Comparison of ENCODE assay signal across 26 cellular contexts in the genomic region with DNA sequence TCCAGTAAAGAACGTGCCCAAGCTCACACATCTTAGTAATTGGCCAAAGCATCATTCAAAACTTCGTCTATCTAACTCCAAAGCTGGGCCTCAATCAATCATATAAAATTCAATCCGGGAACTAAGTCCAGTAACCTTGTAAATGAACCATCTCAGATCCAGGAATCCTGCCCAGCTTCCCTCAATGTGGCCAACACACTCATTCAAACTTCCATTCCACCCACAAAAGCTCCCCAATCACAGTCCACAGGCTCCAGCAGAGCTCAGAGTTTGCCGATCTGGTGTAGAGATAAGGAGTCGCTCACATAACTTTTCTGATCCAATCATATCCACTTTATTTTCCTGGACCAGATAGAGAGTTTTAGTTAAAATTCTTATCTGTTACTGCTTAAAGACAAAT.
"Had no signal": no experiment of that assay in that cellular context is flagged by ENCODE, and none has a peak within 500 bp of the region (broad histone marks: within the 10 kb centered on the region; RNA-seq: fewer than 3 reads in every experiment).

No MANE protein-coding gene starts in this region.

- H3K4me3 Mint-ChIP-seq: activated CD4-positive, alpha-beta T cell treated with anti-CD3 and anti-CD28 coated beads, Interleukin-2, amount 10 ng/mL, durations not matched to agents 24 days and 14 days; activated CD8-positive, alpha-beta T cell treated with anti-CD3 and anti-CD28 coated beads for 36 hours; activated naive CD4-positive, alpha-beta T cell treated with anti-CD3 and anti-CD28 coated beads, Interleukin-2, amount 50 U/mL, for 24 hours; activated naive CD8-positive, alpha-beta T cell treated with anti-CD3 and anti-CD28 coated beads, Interleukin-2, amount 10 ng/mL, durations not matched to agents 7 days and 5 days; activated T-cell treated with anti-CD3 and anti-CD28 coated beads, Interleukin-2, amount 50 U/mL, for 72 hours; activated T-helper 17 cell treated with anti-CD3 and anti-CD28 coated beads, Interleukin-2, amount 50 U/mL, for 72 hours had no signal

- H3K9me3 ChIP-seq: adrenal gland, body of pancreas, breast epithelium, SJCRH30 had no signal

- H3K36me3 Mint-ChIP-seq: activated naive CD4-positive, alpha-beta T cell treated with anti-CD3 and anti-CD28 coated beads, Interleukin-2, amount 50 U/mL, for 24 hours had no signal

- H3K27me3 Mint-ChIP-seq: activated CD4-positive, alpha-beta T cell treated with anti-CD3 and anti-CD28 coated beads, Interleukin-2, amount 10 ng/mL, durations not matched to agents 24 days and 14 days; activated CD8-positive, alpha-beta T cell treated with anti-CD3 and anti-CD28 coated beads for 36 hours; activated naive CD4-positive, alpha-beta T cell treated with anti-CD3 and anti-CD28 coated beads, Interleukin-2, amount 50 U/mL, for 24 hours had no signal

- DNase-seq: activated CD4-positive, alpha-beta T cell treated with anti-CD3 and anti-CD28 coated beads, Interleukin-2, amount 10 ng/mL, durations not matched to agents 24 days and 14 days; activated CD4-positive, alpha-beta T cell treated with anti-CD3 and anti-CD28 coated beads, Interleukin-2, amount 50 U/mL, for 4 hours; activated CD8-positive, alpha-beta T cell treated with anti-CD3 and anti-CD28 coated beads for 36 hours; activated effector memory CD4-positive, alpha-beta T cell treated with anti-CD3 and anti-CD28 coated beads, Interleukin-2, amount 50 U/mL, for 16 hours; activated naive CD4-positive, alpha-beta T cell; activated naive CD8-positive, alpha-beta T cell treated with anti-CD3 and anti-CD28 coated beads, Interleukin-2, amount 10 ng/mL, durations not matched to agents 7 days and 5 days; activated T-cell treated with anti-CD3 and anti-CD28 coated beads, Interleukin-2, amount 50 U/mL, for 1 hour; activated T-cell treated with anti-CD3 and anti-CD28 coated beads, Interleukin-2, amount 50 U/mL, for 72 hours; adrenal gland; body of pancreas; IMR-90; NCI-H1105; NCI-H1417 treated with DMSO at 0.1 percent for 48 hours; NCI-H1930; NCI-H2081 treated with DMSO at 0.1 percent for 48 hours; NCI-H345; NCI-H524 treated with DMSO at 0.1 percent for 48 hours; NK-92 treated with Interleukin-12 subunit alpha and Interleukin-12 subunit beta, amount 100 ng/mL, for 24 hours; SHP77; SJCRH30; T1000 had no signal

- H3K27ac ChIP-seq: adrenal gland, body of pancreas, breast epithelium, SJCRH30, SK-N-MC had no signal

- ATAC-seq: activated CD8-positive, alpha-beta T cell treated with anti-CD3 and anti-CD28 coated beads for 36 hours; activated T-cell treated with anti-CD3 and anti-CD28 coated beads, Interleukin-2, amount 50 U/mL, for 72 hours; activated T-helper 17 cell treated with anti-CD3 and anti-CD28 coated beads, Interleukin-2, amount 50 U/mL, for 72 hours; body of pancreas; K562 had no signal

- H3K27ac Mint-ChIP-seq: activated CD4-positive, alpha-beta T cell treated with anti-CD3 and anti-CD28 coated beads, Interleukin-2, amount 10 ng/mL, durations not matched to agents 24 days and 14 days; activated CD8-positive, alpha-beta T cell treated with anti-CD3 and anti-CD28 coated beads for 36 hours; activated naive CD4-positive, alpha-beta T cell treated with anti-CD3 and anti-CD28 coated beads, Interleukin-2, amount 50 U/mL, for 24 hours; activated naive CD8-positive, alpha-beta T cell treated with anti-CD3 and anti-CD28 coated beads, Interleukin-2, amount 10 ng/mL, durations not matched to agents 7 days and 5 days; activated T-cell treated with anti-CD3 and anti-CD28 coated beads, Interleukin-2, amount 50 U/mL, for 72 hours; activated T-helper 17 cell treated with anti-CD3 and anti-CD28 coated beads, Interleukin-2, amount 50 U/mL, for 72 hours had no signal

- H3K27me3 ChIP-seq: adrenal gland, body of pancreas, breast epithelium, SJCRH30 had no signal

- H3K4me3 ChIP-seq: adrenal gland, body of pancreas, breast epithelium, K562, SJCRH30, SK-N-MC had no signal

- H3K36me3 ChIP-seq: adrenal gland, breast epithelium, SJCRH30 had no signal

- H3K9me3 Mint-ChIP-seq: activated CD8-positive, alpha-beta T cell treated with anti-CD3 and anti-CD28 coated beads for 36 hours; activated naive CD4-positive, alpha-beta T cell treated with anti-CD3 and anti-CD28 coated beads, Interleukin-2, amount 50 U/mL, for 24 hours; activated T-helper 17 cell treated with anti-CD3 and anti-CD28 coated beads, Interleukin-2, amount 50 U/mL, for 72 hours had no signal

- H3K4me1 ChIP-seq: adrenal gland, body of pancreas, breast epithelium, SJCRH30 had no signal

- H3K4me1 Mint-ChIP-seq: activated CD4-positive, alpha-beta T cell treated with anti-CD3 and anti-CD28 coated beads, Interleukin-2, amount 10 ng/mL, durations not matched to agents 24 days and 14 days; activated naive CD4-positive, alpha-beta T cell treated with anti-CD3 and anti-CD28 coated beads, Interleukin-2, amount 50 U/mL, for 24 hours; activated naive CD8-positive, alpha-beta T cell treated with anti-CD3 and anti-CD28 coated beads, Interleukin-2, amount 10 ng/mL, durations not matched to agents 7 days and 5 days; activated T-helper 17 cell treated with anti-CD3 and anti-CD28 coated beads, Interleukin-2, amount 50 U/mL, for 72 hours had no signal
